In the genomic region with DNA sequence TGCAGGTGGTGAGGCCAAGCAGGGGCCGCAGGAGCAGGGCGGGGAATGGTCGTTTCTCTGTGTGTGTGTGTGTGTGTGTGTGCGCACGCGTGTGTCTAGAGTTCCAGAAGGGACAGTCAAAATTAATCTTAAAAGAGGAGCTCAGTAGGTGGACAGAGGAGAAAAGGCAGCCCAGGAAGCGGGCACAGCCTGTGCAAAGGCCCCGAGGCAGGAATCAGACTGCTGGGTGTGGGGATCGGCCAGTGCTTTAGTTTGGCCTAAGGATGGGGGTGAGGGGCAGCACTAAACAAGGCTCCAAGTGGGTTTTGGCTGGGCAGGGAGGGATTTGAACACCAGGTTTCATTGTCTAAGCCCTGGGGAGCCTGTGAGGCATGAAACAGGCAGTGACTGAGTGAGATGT, we compare ENCODE assay signal across 2 cellular contexts.
TF ChIP-seq lines count a peak whose summit lies in the region.

No MANE protein-coding gene starts in this region.

TF ChIP-seq in HEK293, 187 proteins besides CTCF, POLR2A, EP300 and RAD21:
- TF ChIP-seq, protein P1, sequence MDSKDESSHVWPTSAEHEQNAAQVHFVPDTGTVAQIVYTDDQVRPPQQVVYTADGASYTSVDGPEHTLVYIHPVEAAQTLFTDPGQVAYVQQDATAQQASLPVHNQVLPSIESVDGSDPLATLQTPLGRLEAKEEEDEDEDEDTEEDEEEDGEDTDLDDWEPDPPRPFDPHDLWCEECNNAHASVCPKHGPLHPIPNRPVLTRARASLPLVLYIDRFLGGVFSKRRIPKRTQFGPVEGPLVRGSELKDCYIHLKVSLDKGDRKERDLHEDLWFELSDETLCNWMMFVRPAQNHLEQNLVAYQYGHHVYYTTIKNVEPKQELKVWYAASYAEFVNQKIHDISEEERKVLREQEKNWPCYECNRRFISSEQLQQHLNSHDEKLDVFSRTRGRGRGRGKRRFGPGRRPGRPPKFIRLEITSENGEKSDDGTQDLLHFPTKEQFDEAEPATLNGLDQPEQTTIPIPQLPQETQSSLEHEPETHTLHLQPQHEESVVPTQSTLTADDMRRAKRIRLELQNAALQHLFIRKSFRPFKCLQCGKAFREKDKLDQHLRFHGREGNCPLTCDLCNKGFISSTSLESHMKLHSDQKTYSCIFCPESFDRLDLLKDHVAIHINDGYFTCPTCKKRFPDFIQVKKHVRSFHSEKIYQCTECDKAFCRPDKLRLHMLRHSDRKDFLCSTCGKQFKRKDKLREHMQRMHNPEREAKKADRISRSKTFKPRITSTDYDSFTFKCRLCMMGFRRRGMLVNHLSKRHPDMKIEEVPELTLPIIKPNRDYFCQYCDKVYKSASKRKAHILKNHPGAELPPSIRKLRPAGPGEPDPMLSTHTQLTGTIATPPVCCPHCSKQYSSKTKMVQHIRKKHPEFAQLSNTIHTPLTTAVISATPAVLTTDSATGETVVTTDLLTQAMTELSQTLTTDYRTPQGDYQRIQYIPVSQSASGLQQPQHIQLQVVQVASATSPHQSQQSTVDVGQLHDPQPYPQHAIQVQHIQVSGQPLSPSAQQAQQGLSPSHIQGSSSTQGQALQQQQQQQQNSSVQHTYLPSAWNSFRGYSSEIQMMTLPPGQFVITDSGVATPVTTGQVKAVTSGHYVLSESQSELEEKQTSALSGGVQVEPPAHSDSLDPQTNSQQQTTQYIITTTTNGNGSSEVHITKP (tag by site-specific recombination; IDR thresholded peaks at IDR 0.05), result peak; percentile 62; the same call in 1 of the 2 replicates
- no peak for TF ChIP-seq RBAK (tag by site-specific recombination; IDR thresholded peaks at IDR 0.05)
- peak; percentile 91 for TF ChIP-seq ZNF623 (tag by site-specific recombination; IDR thresholded peaks at IDR 0.05)
- no peak for TF ChIP-seq ZNF768 (tag by site-specific recombination; IDR thresholded peaks at IDR 0.05)

TF ChIP-seq in WTC11, 78 proteins besides CTCF, POLR2A, EP300 and RAD21 (continued from another document):
- TF ChIP-seq SMAD3 (CRISPR knock-in tag; IDR thresholded peaks at IDR 0.05; ENCODE audit: borderline replicate concordance) (no peak), CREB1 (CRISPR knock-in tag; IDR thresholded peaks at IDR 0.05) (no peak), ZNF219 (CRISPR knock-in tag; IDR thresholded peaks at IDR 0.05; ENCODE audit: borderline replicate concordance) (no peak)
- TF ChIP-seq, protein P2, sequence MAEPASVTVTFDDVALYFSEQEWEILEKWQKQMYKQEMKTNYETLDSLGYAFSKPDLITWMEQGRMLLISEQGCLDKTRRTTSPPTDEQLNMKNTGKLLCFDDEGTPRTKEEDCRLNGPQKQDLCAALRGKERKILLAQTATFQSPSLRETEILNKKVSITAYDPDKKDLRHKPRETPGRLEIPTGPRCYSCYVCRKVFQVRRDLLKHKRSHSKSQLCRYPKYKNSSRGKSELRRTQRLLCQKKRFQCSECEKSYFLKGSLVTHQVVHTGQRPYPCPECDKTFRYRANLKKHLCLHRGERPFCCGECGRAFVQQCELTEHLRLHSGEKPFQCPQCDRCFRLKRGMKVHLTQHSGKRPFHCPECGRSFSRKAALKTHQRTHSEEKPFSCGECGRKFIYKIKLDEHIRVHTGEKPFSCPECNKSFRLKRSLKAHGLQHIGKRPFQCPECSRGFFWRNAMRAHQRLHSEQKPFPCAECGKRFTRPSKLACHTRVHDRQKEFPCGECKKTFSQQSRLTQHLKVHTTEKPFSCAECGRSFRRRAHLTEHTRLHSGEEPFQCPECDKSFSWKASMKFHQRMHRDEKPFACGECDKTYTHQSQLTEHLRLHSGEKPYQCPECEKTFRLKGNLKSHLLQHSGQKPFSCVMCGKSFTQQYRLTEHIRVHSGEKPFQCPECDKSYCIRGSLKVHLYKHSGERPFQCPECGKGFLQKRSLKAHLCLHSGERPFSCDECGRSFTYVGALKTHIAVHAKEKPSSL (CRISPR knock-in tag; conservative IDR thresholded peaks at IDR 0.05), result no peak
- TF ChIP-seq, protein P3, sequence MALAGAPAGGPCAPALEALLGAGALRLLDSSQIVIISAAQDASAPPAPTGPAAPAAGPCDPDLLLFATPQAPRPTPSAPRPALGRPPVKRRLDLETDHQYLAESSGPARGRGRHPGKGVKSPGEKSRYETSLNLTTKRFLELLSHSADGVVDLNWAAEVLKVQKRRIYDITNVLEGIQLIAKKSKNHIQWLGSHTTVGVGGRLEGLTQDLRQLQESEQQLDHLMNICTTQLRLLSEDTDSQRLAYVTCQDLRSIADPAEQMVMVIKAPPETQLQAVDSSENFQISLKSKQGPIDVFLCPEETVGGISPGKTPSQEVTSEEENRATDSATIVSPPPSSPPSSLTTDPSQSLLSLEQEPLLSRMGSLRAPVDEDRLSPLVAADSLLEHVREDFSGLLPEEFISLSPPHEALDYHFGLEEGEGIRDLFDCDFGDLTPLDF (CRISPR knock-in tag; IDR thresholded peaks at IDR 0.05), result no peak
- TF ChIP-seq, protein P4, sequence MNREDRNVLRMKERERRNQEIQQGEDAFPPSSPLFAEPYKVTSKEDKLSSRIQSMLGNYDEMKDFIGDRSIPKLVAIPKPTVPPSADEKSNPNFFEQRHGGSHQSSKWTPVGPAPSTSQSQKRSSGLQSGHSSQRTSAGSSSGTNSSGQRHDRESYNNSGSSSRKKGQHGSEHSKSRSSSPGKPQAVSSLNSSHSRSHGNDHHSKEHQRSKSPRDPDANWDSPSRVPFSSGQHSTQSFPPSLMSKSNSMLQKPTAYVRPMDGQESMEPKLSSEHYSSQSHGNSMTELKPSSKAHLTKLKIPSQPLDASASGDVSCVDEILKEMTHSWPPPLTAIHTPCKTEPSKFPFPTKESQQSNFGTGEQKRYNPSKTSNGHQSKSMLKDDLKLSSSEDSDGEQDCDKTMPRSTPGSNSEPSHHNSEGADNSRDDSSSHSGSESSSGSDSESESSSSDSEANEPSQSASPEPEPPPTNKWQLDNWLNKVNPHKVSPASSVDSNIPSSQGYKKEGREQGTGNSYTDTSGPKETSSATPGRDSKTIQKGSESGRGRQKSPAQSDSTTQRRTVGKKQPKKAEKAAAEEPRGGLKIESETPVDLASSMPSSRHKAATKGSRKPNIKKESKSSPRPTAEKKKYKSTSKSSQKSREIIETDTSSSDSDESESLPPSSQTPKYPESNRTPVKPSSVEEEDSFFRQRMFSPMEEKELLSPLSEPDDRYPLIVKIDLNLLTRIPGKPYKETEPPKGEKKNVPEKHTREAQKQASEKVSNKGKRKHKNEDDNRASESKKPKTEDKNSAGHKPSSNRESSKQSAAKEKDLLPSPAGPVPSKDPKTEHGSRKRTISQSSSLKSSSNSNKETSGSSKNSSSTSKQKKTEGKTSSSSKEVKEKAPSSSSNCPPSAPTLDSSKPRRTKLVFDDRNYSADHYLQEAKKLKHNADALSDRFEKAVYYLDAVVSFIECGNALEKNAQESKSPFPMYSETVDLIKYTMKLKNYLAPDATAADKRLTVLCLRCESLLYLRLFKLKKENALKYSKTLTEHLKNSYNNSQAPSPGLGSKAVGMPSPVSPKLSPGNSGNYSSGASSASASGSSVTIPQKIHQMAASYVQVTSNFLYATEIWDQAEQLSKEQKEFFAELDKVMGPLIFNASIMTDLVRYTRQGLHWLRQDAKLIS (CRISPR knock-in tag; IDR thresholded peaks at IDR 0.05; ENCODE audit: borderline replicate concordance), result no peak
